1 cellular context compared by ENCODE assay signal in genomic region chr3:13484861-13485590, GRCh38.
TF ChIP-seq lines count a peak whose summit lies in the region.

No MANE protein-coding gene starts in this region.

TF ChIP-seq in K562, 482 proteins besides CTCF, POLR2A, EP300 and RAD21 (continued from another document and continues in another):
- TF ChIP-seq, protein P1, sequence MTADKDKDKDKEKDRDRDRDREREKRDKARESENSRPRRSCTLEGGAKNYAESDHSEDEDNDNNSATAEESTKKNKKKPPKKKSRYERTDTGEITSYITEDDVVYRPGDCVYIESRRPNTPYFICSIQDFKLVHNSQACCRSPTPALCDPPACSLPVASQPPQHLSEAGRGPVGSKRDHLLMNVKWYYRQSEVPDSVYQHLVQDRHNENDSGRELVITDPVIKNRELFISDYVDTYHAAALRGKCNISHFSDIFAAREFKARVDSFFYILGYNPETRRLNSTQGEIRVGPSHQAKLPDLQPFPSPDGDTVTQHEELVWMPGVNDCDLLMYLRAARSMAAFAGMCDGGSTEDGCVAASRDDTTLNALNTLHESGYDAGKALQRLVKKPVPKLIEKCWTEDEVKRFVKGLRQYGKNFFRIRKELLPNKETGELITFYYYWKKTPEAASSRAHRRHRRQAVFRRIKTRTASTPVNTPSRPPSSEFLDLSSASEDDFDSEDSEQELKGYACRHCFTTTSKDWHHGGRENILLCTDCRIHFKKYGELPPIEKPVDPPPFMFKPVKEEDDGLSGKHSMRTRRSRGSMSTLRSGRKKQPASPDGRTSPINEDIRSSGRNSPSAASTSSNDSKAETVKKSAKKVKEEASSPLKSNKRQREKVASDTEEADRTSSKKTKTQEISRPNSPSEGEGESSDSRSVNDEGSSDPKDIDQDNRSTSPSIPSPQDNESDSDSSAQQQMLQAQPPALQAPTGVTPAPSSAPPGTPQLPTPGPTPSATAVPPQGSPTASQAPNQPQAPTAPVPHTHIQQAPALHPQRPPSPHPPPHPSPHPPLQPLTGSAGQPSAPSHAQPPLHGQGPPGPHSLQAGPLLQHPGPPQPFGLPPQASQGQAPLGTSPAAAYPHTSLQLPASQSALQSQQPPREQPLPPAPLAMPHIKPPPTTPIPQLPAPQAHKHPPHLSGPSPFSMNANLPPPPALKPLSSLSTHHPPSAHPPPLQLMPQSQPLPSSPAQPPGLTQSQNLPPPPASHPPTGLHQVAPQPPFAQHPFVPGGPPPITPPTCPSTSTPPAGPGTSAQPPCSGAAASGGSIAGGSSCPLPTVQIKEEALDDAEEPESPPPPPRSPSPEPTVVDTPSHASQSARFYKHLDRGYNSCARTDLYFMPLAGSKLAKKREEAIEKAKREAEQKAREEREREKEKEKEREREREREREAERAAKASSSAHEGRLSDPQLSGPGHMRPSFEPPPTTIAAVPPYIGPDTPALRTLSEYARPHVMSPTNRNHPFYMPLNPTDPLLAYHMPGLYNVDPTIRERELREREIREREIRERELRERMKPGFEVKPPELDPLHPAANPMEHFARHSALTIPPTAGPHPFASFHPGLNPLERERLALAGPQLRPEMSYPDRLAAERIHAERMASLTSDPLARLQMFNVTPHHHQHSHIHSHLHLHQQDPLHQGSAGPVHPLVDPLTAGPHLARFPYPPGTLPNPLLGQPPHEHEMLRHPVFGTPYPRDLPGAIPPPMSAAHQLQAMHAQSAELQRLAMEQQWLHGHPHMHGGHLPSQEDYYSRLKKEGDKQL (CRISPR knock-in tag; IDR thresholded peaks at IDR 0.05; ENCODE audit: borderline replicate concordance) = no peak
- TF ChIP-seq EP400 (IDR thresholded peaks at IDR 0.05) = no peak; the same call in 1 of the 2 replicates
- no peak for TF ChIP-seq SMAD2 (IDR thresholded peaks at IDR 0.05; ENCODE audit: low read depth, low read length)
- no peak for TF ChIP-seq KLF1 (tag; IDR thresholded peaks at IDR 0.05)
- TF ChIP-seq ZBTB17 (CRISPR knock-in tag; IDR thresholded peaks at IDR 0.05) = peak; percentile 61; the same call in 1 of the 2 replicates
- no peak; the same call in 1 of the 2 replicates for TF ChIP-seq ZNF134 (CRISPR knock-in tag; conservative IDR thresholded peaks at IDR 0.05)
- peak; percentile 97 for TF ChIP-seq CBFB (CRISPR knock-in tag; IDR thresholded peaks at IDR 0.05)
- no peak for TF ChIP-seq POLR2AphosphoS2 (IDR thresholded peaks at IDR 0.05; ENCODE audit: low read length)
- no peak for TF ChIP-seq ZBTB34 (CRISPR knock-in tag; IDR thresholded peaks at IDR 0.05)
- TF ChIP-seq, protein P2, sequence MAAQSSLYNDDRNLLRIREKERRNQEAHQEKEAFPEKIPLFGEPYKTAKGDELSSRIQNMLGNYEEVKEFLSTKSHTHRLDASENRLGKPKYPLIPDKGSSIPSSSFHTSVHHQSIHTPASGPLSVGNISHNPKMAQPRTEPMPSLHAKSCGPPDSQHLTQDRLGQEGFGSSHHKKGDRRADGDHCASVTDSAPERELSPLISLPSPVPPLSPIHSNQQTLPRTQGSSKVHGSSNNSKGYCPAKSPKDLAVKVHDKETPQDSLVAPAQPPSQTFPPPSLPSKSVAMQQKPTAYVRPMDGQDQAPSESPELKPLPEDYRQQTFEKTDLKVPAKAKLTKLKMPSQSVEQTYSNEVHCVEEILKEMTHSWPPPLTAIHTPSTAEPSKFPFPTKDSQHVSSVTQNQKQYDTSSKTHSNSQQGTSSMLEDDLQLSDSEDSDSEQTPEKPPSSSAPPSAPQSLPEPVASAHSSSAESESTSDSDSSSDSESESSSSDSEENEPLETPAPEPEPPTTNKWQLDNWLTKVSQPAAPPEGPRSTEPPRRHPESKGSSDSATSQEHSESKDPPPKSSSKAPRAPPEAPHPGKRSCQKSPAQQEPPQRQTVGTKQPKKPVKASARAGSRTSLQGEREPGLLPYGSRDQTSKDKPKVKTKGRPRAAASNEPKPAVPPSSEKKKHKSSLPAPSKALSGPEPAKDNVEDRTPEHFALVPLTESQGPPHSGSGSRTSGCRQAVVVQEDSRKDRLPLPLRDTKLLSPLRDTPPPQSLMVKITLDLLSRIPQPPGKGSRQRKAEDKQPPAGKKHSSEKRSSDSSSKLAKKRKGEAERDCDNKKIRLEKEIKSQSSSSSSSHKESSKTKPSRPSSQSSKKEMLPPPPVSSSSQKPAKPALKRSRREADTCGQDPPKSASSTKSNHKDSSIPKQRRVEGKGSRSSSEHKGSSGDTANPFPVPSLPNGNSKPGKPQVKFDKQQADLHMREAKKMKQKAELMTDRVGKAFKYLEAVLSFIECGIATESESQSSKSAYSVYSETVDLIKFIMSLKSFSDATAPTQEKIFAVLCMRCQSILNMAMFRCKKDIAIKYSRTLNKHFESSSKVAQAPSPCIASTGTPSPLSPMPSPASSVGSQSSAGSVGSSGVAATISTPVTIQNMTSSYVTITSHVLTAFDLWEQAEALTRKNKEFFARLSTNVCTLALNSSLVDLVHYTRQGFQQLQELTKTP (IDR thresholded peaks at IDR 0.05; ENCODE audit: low read depth in 1 of 2, partially characterized antibody in 2 of 2) = peak in 1 of 2 experiments; percentile 36
- 0 out of 2 replicates have a peak, but pooled peaks have one; percentile 20 for TF ChIP-seq MEF2A (IDR thresholded peaks at IDR 0.05; ENCODE audit: control insufficient read depth, low read depth, low read length)
- peak; percentile 81; the same call in 1 of the 2 replicates for TF ChIP-seq CC2D1A (IDR thresholded peaks at IDR 0.05)
- no peak; the same call in 1 of the 2 replicates for TF ChIP-seq ZNF740 (CRISPR knock-in tag; IDR thresholded peaks at IDR 0.05)
- no peak for TF ChIP-seq ZNF740 (tag; IDR thresholded peaks at IDR 0.05)
- TF ChIP-seq, protein P3, sequence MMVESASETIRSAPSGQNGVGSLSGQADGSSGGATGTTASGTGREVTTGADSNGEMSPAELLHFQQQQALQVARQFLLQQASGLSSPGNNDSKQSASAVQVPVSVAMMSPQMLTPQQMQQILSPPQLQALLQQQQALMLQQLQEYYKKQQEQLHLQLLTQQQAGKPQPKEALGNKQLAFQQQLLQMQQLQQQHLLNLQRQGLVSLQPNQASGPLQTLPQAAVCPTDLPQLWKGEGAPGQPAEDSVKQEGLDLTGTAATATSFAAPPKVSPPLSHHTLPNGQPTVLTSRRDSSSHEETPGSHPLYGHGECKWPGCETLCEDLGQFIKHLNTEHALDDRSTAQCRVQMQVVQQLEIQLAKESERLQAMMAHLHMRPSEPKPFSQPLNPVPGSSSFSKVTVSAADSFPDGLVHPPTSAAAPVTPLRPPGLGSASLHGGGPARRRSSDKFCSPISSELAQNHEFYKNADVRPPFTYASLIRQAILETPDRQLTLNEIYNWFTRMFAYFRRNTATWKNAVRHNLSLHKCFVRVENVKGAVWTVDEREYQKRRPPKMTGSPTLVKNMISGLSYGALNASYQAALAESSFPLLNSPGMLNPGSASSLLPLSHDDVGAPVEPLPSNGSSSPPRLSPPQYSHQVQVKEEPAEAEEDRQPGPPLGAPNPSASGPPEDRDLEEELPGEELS (CRISPR knock-in tag; IDR thresholded peaks at IDR 0.05; ENCODE audit: borderline replicate concordance) = no peak
- no peak for TF ChIP-seq NELFE (IDR thresholded peaks at IDR 0.05; ENCODE audit: insufficient read depth, insufficient read length)
- TF ChIP-seq SAFB (IDR thresholded peaks at IDR 0.05; ENCODE audit: borderline replicate concordance, low read depth, low read length) = no peak
- TF ChIP-seq, protein P4, sequence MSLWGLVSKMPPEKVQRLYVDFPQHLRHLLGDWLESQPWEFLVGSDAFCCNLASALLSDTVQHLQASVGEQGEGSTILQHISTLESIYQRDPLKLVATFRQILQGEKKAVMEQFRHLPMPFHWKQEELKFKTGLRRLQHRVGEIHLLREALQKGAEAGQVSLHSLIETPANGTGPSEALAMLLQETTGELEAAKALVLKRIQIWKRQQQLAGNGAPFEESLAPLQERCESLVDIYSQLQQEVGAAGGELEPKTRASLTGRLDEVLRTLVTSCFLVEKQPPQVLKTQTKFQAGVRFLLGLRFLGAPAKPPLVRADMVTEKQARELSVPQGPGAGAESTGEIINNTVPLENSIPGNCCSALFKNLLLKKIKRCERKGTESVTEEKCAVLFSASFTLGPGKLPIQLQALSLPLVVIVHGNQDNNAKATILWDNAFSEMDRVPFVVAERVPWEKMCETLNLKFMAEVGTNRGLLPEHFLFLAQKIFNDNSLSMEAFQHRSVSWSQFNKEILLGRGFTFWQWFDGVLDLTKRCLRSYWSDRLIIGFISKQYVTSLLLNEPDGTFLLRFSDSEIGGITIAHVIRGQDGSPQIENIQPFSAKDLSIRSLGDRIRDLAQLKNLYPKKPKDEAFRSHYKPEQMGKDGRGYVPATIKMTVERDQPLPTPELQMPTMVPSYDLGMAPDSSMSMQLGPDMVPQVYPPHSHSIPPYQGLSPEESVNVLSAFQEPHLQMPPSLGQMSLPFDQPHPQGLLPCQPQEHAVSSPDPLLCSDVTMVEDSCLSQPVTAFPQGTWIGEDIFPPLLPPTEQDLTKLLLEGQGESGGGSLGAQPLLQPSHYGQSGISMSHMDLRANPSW (CRISPR knock-in tag; IDR thresholded peaks at IDR 0.05) = no peak
- TF ChIP-seq HMG20A (CRISPR knock-in tag; conservative IDR thresholded peaks at IDR 0.05) = no peak
- no peak for TF ChIP-seq MCM7 (IDR thresholded peaks at IDR 0.05)
- no peak for TF ChIP-seq ARHGAP35 (IDR thresholded peaks at IDR 0.05; ENCODE audit: partially characterized antibody)
- TF ChIP-seq CREB1 (IDR thresholded peaks at IDR 0.05) = peak; percentile 73
- peak; percentile 60; the same call in 1 of the 2 replicates for TF ChIP-seq CREB1 (CRISPR knock-in tag; IDR thresholded peaks at IDR 0.05)
- TF ChIP-seq ZBTB8A (IDR thresholded peaks at IDR 0.05; ENCODE audit: partially characterized antibody) = no peak
- TF ChIP-seq, protein P5, sequence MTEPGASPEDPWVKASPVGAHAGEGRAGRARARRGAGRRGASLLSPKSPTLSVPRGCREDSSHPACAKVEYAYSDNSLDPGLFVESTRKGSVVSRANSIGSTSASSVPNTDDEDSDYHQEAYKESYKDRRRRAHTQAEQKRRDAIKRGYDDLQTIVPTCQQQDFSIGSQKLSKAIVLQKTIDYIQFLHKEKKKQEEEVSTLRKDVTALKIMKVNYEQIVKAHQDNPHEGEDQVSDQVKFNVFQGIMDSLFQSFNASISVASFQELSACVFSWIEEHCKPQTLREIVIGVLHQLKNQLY (CRISPR knock-in tag; conservative IDR thresholded peaks at IDR 0.05) = no peak
- peak; percentile 70; the same call in 1 of the 2 replicates for TF ChIP-seq TOE1 (IDR thresholded peaks at IDR 0.05; ENCODE audit: borderline replicate concordance)
- no peak for TF ChIP-seq TOE1 (CRISPR knock-in tag; IDR thresholded peaks at IDR 0.05; ENCODE audit: borderline replicate concordance, low read depth)
- TF ChIP-seq DNMT1 (IDR thresholded peaks at IDR 0.05) = no peak
- peak; percentile 76 for TF ChIP-seq ZFX (CRISPR knock-in tag; IDR thresholded peaks at IDR 0.05)
- TF ChIP-seq HMGXB4 (CRISPR knock-in tag; IDR thresholded peaks at IDR 0.05) = no peak
- no peak for TF ChIP-seq ZNF121 (CRISPR knock-in tag; conservative IDR thresholded peaks at IDR 0.05)
- no peak for TF ChIP-seq FOXJ3 (CRISPR knock-in tag; IDR thresholded peaks at IDR 0.05)
